1 cellular context compared by ENCODE assay signal in the genomic region with DNA sequence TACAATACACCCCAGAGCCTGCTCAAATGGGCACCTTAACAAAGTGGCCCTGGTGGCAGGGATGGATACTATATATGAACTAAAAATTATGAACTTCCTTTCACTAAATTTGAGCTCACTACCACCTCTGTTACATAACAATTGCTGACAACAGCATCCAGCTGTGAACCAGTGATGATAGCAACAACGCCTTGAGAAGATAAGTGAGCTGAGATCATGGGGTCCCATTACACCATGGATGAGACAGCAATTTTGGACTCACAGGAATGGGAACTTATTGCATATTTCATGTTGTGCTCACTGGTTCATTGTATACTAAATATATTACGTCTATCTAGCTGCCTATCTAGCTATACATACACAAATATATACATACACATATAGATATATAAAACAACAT.
TF ChIP-seq lines count a peak whose summit lies in the region.

No MANE protein-coding gene starts in this region.

TF ChIP-seq in K562, 482 proteins besides CTCF, POLR2A, EP300 and RAD21 (continued from another document and continues in another):
- TF ChIP-seq DLX4 (CRISPR knock-in tag; IDR thresholded peaks at IDR 0.05): no peak
- TF ChIP-seq NR4A1 (CRISPR knock-in tag; IDR thresholded peaks at IDR 0.05): no peak
- TF ChIP-seq NR4A1 (tag; IDR thresholded peaks at IDR 0.05): no peak
- no peak for TF ChIP-seq HMGXB4 (CRISPR knock-in tag; IDR thresholded peaks at IDR 0.05)
- TF ChIP-seq FUS (optimal IDR thresholded peaks at IDR 0.05; ENCODE audit: low read depth, low read length): no peak
- no peak for TF ChIP-seq PCBP2 (IDR thresholded peaks at IDR 0.05; ENCODE audit: low read depth, low read length, poor library complexity, severe bottlenecking)
- TF ChIP-seq, protein P1, sequence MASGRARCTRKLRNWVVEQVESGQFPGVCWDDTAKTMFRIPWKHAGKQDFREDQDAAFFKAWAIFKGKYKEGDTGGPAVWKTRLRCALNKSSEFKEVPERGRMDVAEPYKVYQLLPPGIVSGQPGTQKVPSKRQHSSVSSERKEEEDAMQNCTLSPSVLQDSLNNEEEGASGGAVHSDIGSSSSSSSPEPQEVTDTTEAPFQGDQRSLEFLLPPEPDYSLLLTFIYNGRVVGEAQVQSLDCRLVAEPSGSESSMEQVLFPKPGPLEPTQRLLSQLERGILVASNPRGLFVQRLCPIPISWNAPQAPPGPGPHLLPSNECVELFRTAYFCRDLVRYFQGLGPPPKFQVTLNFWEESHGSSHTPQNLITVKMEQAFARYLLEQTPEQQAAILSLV (tag; IDR thresholded peaks at IDR 0.05): no peak
- no peak for TF ChIP-seq SNRNP70 (optimal IDR thresholded peaks at IDR 0.05; ENCODE audit: low read depth, low read length)
- no peak for TF ChIP-seq ZNF830 (CRISPR knock-in tag; IDR thresholded peaks at IDR 0.05)
- TF ChIP-seq SMARCA4 (IDR thresholded peaks at IDR 0.05): peak; percentile 84
- peak; percentile 65 for TF ChIP-seq CBFA2T3 (IDR thresholded peaks at IDR 0.05)
- 0 out of 6 replicates have a peak, but pooled peaks of 1 of the 3 experiments have one; percentile 42 for TF ChIP-seq ZBTB11 (CRISPR knock-in tag; IDR thresholded peaks at IDR 0.05)
- TF ChIP-seq ZNF274 (IDR thresholded peaks at IDR 0.05; ENCODE audit: borderline replicate concordance, low read depth, low read length): no peak
- no peak for TF ChIP-seq HMGN3 (IDR thresholded peaks at IDR 0.05; ENCODE audit: borderline replicate concordance, extremely low read depth, insufficient read length, low read depth, low read length)
- no peak for TF ChIP-seq KAT2B (IDR thresholded peaks at IDR 0.05; ENCODE audit: low read depth, low read length)
- no peak for TF ChIP-seq ZNF23 (CRISPR knock-in tag; IDR thresholded peaks at IDR 0.05)
- TF ChIP-seq PHB2 (IDR thresholded peaks at IDR 0.05; ENCODE audit: low read depth): no peak
- TF ChIP-seq BRD9 (IDR thresholded peaks at IDR 0.05; ENCODE audit: low read depth, partially characterized antibody): no peak
- no peak for TF ChIP-seq HNRNPH1 (optimal IDR thresholded peaks at IDR 0.05; ENCODE audit: low read depth, low read length)
- TF ChIP-seq MYBL2 (IDR thresholded peaks at IDR 0.05; ENCODE audit: low read depth): no peak
- TF ChIP-seq MYBL2 (CRISPR knock-in tag; IDR thresholded peaks at IDR 0.05; ENCODE audit: borderline replicate concordance): no peak
- no peak for TF ChIP-seq ZFP36 (IDR thresholded peaks at IDR 0.05; ENCODE audit: low read depth, low read length, partially characterized antibody)
- peak; percentile 33; the same call in 1 of the 2 replicates for TF ChIP-seq MYNN (IDR thresholded peaks at IDR 0.05)
- no peak for TF ChIP-seq MYNN (CRISPR knock-in tag; IDR thresholded peaks at IDR 0.05)
- TF ChIP-seq, protein P2, sequence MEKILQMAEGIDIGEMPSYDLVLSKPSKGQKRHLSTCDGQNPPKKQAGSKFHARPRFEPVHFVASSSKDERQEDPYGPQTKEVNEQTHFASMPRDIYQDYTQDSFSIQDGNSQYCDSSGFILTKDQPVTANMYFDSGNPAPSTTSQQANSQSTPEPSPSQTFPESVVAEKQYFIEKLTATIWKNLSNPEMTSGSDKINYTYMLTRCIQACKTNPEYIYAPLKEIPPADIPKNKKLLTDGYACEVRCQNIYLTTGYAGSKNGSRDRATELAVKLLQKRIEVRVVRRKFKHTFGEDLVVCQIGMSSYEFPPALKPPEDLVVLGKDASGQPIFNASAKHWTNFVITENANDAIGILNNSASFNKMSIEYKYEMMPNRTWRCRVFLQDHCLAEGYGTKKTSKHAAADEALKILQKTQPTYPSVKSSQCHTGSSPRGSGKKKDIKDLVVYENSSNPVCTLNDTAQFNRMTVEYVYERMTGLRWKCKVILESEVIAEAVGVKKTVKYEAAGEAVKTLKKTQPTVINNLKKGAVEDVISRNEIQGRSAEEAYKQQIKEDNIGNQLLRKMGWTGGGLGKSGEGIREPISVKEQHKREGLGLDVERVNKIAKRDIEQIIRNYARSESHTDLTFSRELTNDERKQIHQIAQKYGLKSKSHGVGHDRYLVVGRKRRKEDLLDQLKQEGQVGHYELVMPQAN (IDR thresholded peaks at IDR 0.05; ENCODE audit: borderline replicate concordance): no peak
- TF ChIP-seq ZNF354B (CRISPR knock-in tag; IDR thresholded peaks at IDR 0.05): no peak
- no peak; the same call in 1 of the 2 replicates for TF ChIP-seq RFX5 (IDR thresholded peaks at IDR 0.05; ENCODE audit: low read depth, low read length)
- no peak for TF ChIP-seq STAG1 (CRISPR knock-in tag; IDR thresholded peaks at IDR 0.05; ENCODE audit: borderline replicate concordance)
- TF ChIP-seq HNRNPLL (IDR thresholded peaks at IDR 0.05; ENCODE audit: low read depth, low read length, poor library complexity, severe bottlenecking): no peak
- no peak for TF ChIP-seq HOMEZ (CRISPR knock-in tag; IDR thresholded peaks at IDR 0.05)
- TF ChIP-seq TEAD4 (IDR thresholded peaks at IDR 0.05; ENCODE audit: low read length): peak; percentile 57
- no peak for TF ChIP-seq TEAD4 (CRISPR knock-in tag; IDR thresholded peaks at IDR 0.05; ENCODE audit: borderline replicate concordance)
- no peak for TF ChIP-seq RBM22 (IDR thresholded peaks at IDR 0.05; ENCODE audit: low read depth, low read length, poor library complexity, severe bottlenecking)
- TF ChIP-seq PHTF2 (CRISPR knock-in tag; IDR thresholded peaks at IDR 0.05): no peak
- TF ChIP-seq ETV6 (IDR thresholded peaks at IDR 0.05; ENCODE audit: borderline replicate concordance in 1 of 2, low read depth in 2 of 2, low read length in 1 of 2): no peak
- no peak for TF ChIP-seq ETV6 (CRISPR knock-in tag; IDR thresholded peaks at IDR 0.05; ENCODE audit: borderline replicate concordance)
- no peak for TF ChIP-seq XRCC4 (IDR thresholded peaks at IDR 0.05; ENCODE audit: extremely low read depth, insufficient read depth, insufficient read length)
- TF ChIP-seq PURB (CRISPR knock-in tag; IDR thresholded peaks at IDR 0.05; ENCODE audit: low read depth): no peak
- TF ChIP-seq, protein P3, sequence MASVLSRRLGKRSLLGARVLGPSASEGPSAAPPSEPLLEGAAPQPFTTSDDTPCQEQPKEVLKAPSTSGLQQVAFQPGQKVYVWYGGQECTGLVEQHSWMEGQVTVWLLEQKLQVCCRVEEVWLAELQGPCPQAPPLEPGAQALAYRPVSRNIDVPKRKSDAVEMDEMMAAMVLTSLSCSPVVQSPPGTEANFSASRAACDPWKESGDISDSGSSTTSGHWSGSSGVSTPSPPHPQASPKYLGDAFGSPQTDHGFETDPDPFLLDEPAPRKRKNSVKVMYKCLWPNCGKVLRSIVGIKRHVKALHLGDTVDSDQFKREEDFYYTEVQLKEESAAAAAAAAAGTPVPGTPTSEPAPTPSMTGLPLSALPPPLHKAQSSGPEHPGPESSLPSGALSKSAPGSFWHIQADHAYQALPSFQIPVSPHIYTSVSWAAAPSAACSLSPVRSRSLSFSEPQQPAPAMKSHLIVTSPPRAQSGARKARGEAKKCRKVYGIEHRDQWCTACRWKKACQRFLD (CRISPR knock-in tag; IDR thresholded peaks at IDR 0.05): no peak
- TF ChIP-seq OTX1 (CRISPR knock-in tag; IDR thresholded peaks at IDR 0.05): no peak
- peak; percentile 95 for TF ChIP-seq ATF7 (IDR thresholded peaks at IDR 0.05)
- no peak for TF ChIP-seq ZNF583 (CRISPR knock-in tag; IDR thresholded peaks at IDR 0.05)
- TF ChIP-seq, protein P4, sequence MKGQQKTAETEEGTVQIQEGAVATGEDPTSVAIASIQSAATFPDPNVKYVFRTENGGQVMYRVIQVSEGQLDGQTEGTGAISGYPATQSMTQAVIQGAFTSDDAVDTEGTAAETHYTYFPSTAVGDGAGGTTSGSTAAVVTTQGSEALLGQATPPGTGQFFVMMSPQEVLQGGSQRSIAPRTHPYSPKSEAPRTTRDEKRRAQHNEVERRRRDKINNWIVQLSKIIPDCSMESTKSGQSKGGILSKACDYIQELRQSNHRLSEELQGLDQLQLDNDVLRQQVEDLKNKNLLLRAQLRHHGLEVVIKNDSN (CRISPR knock-in tag; IDR thresholded peaks at IDR 0.05): no peak
- no peak for TF ChIP-seq NR1H2 (CRISPR knock-in tag; IDR thresholded peaks at IDR 0.05)
- TF ChIP-seq ILK (tag; IDR thresholded peaks at IDR 0.05; ENCODE audit: borderline replicate concordance, low read depth): no peak
- no peak for TF ChIP-seq NFATC3 (IDR thresholded peaks at IDR 0.05)
- TF ChIP-seq FOXK2 (conservative IDR thresholded peaks at IDR 0.05 in 1 of 2, IDR thresholded peaks at IDR 0.05 in 1 of 2; ENCODE audit: low read depth in 2 of 2): peak; percentile 67 to 80
- TF ChIP-seq ETV5 (CRISPR knock-in tag; IDR thresholded peaks at IDR 0.05; ENCODE audit: low read depth): no peak
- TF ChIP-seq ASH1L (IDR thresholded peaks at IDR 0.05; ENCODE audit: borderline replicate concordance, low read depth, partially characterized antibody): no peak
- no peak for TF ChIP-seq ZNF12 (CRISPR knock-in tag; IDR thresholded peaks at IDR 0.05)
- TF ChIP-seq CCAR2 (IDR thresholded peaks at IDR 0.05; ENCODE audit: low read depth, low read length): no peak
- TF ChIP-seq NUFIP1 (IDR thresholded peaks at IDR 0.05; ENCODE audit: partially characterized antibody): no peak
- no peak for TF ChIP-seq MTF1 (CRISPR knock-in tag; IDR thresholded peaks at IDR 0.05; ENCODE audit: borderline replicate concordance)
- TF ChIP-seq, protein P5, sequence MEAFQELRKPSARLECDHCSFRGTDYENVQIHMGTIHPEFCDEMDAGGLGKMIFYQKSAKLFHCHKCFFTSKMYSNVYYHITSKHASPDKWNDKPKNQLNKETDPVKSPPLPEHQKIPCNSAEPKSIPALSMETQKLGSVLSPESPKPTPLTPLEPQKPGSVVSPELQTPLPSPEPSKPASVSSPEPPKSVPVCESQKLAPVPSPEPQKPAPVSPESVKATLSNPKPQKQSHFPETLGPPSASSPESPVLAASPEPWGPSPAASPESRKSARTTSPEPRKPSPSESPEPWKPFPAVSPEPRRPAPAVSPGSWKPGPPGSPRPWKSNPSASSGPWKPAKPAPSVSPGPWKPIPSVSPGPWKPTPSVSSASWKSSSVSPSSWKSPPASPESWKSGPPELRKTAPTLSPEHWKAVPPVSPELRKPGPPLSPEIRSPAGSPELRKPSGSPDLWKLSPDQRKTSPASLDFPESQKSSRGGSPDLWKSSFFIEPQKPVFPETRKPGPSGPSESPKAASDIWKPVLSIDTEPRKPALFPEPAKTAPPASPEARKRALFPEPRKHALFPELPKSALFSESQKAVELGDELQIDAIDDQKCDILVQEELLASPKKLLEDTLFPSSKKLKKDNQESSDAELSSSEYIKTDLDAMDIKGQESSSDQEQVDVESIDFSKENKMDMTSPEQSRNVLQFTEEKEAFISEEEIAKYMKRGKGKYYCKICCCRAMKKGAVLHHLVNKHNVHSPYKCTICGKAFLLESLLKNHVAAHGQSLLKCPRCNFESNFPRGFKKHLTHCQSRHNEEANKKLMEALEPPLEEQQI (IDR thresholded peaks at IDR 0.05): no peak
- no peak for TF ChIP-seq CHD4 (IDR thresholded peaks at IDR 0.05; ENCODE audit: insufficient read depth, insufficient replicate concordance, low read depth, low read length, poor library complexity, severe bottlenecking)
